In genomic region chr11:74081428-74081827, GRCh38 we compare ENCODE assay signal across 26 cellular contexts.
"Had no signal": no experiment of that assay in that cellular context is flagged by ENCODE, and none has a peak within 500 bp of the region (broad histone marks: within the 10 kb centered on the region; RNA-seq: fewer than 3 reads in every experiment).

No MANE protein-coding gene starts in this region.

- FAIRE-seq: endometrium, islet of Langerhans, keratinocyte had no signal

- ATAC-seq: effector memory CD8-positive, alpha-beta T cell; esophagus mucosa; gastrocnemius medialis; heart right ventricle; left cardiac atrium; left lung; left ventricle myocardium superior; lower lobe of right lung; mucosa of descending colon had no signal

- H3K27ac ChIP-seq: colonic mucosa, epithelial cell of prostate, esophagus squamous epithelium, gastrocnemius medialis, heart right ventricle, left lung, lower lobe of right lung had no signal

- H3K9me3 ChIP-seq: colonic mucosa, esophagus squamous epithelium, gastrocnemius medialis, left lung, lower lobe of right lung, mucosa of descending colon had no signal

- H3K4me1 ChIP-seq: colonic mucosa, esophagus squamous epithelium, gastrocnemius medialis, heart right ventricle, left lung, lower lobe of right lung had no signal

- DNase-seq: colonic mucosa; cortex of kidney; effector CD8-positive, alpha-beta T cell; effector memory CD8-positive, alpha-beta T cell; endodermal cell; erythroblast; esophagus squamous epithelium; foreskin fibroblast; foreskin melanocyte; gastrocnemius medialis; glutamatergic neuron; head of caudate nucleus; heart right ventricle; hippocampal formation; left cardiac atrium; left lung; left ventricle myocardium superior; lower lobe of right lung; mesenchymal stem cell; mucosa of descending colon; naive B cell had no signal

- H3K27me3 ChIP-seq: colonic mucosa, esophagus squamous epithelium, gastrocnemius medialis, heart right ventricle, left lung had no signal

- H3K4me3 ChIP-seq: colonic mucosa, esophagus squamous epithelium, gastrocnemius medialis, heart right ventricle, left lung, lower lobe of right lung, mucosa of descending colon had no signal
